13 cellular contexts compared by ENCODE assay signal in genomic region chr15:63483521-63484371, GRCh38. TPM values are rescaled to one million over a fixed set of nuclear protein-coding genes. Genes with fewer than 3 reads are reported as not detected.
DNase-seq lines count a peak whose midpoint lies in the region; ATAC-seq and TF ChIP-seq lines count a peak whose summit lies in the region.
"Had no signal": no experiment of that assay in that cellular context is flagged by ENCODE, and none has a peak within 500 bp of the region (broad histone marks: within the 10 kb centered on the region; RNA-seq: fewer than 3 reads in every experiment).

No MANE protein-coding gene starts in this region.

- no peaks in the 10 kb centered on the region for H3K9me3 Mint-ChIP-seq in activated naive CD4-positive, alpha-beta T cell treated with anti-CD3 and anti-CD28 coated beads, Interleukin-2, amount 10 ng/mL, durations not matched to agents 7 days and 5 days
- no peaks in the 10 kb centered on the region for H3K9me3 Mint-ChIP-seq in endodermal cell
- H3K9me3 Mint-ChIP-seq in stimulated activated naive B cell treated with anti-CD40 and anti-IgM and Interleukin-4, amounts not matched to agents 10 μg/mL and 1 μg/mL and 100 μg/mL, for 72 hours, result no peaks in the 10 kb centered on the region
- H3K9me3 Mint-ChIP-seq: HFFc6 had no signal

- no peak for DNase-seq in activated naive CD4-positive, alpha-beta T cell treated with anti-CD3 and anti-CD28 coated beads, Interleukin-2, amount 10 ng/mL, durations not matched to agents 7 days and 5 days
- DNase-seq in activated naive CD4-positive, alpha-beta T cell treated with Interleukin-2 at 50 U/mL for 16 hours, result no peak
- DNase-seq in SJSA1 (ENCODE audit: low read depth in 1 of 2, low spot score in 2 of 2) (peak; percentile 61 to 68), endodermal cell (no peak), SK-N-DZ (ENCODE audit: low spot score) (no peak), RKO (ENCODE audit: low spot score) (no peak), HT-29 (ENCODE audit: low spot score) (no peak)
- DNase-seq in stimulated activated naive B cell treated with anti-CD40 and anti-IgM and Interleukin-4, amounts not matched to agents 10 μg/mL and 1 μg/mL and 100 μg/mL, for 72 hours, result no peak
- DNase-seq: activated CD8-positive, alpha-beta memory T cell treated with anti-CD3 and anti-CD28 coated beads, Interleukin-2, amount 50 U/mL, for 48 hours; HFFc6; small intestine had no signal

- H3K27me3 Mint-ChIP-seq in activated naive CD4-positive, alpha-beta T cell treated with anti-CD3 and anti-CD28 coated beads, Interleukin-2, amount 10 ng/mL, durations not matched to agents 7 days and 5 days, result no peaks in the 10 kb centered on the region
- H3K27me3 Mint-ChIP-seq in endodermal cell (ENCODE audit: insufficient read depth), result peaks cover 4% of the 10 kb centered on the region
- H3K27me3 Mint-ChIP-seq in stimulated activated naive B cell treated with anti-CD40 and anti-IgM and Interleukin-4, amounts not matched to agents 10 μg/mL and 1 μg/mL and 100 μg/mL, for 72 hours, result no peaks in the 10 kb centered on the region

- H3K36me3 ChIP-seq in SJSA1 (no peaks in the 10 kb centered on the region), endodermal cell (ENCODE audit: control insufficient read depth, insufficient read depth, low read length) (no peaks in the 10 kb centered on the region)

- H3K9me3 ChIP-seq in SJSA1 (replicated peaks) (no peaks in the 10 kb centered on the region), endodermal cell (ENCODE audit: control insufficient read depth, low read length) (no peaks in the 10 kb centered on the region)

- peak; percentile 11 to 26 for ATAC-seq in stimulated activated naive B cell treated with anti-CD40 and anti-IgM and Interleukin-4, amounts not matched to agents 10 μg/mL and 1 μg/mL and 100 μg/mL, for 72 hours (replicated peaks)

- no peak for TF ChIP-seq CTCF in endodermal cell (conservative IDR thresholded peaks at IDR 0.05)

- peak overlapping the region; percentile 15 for H3K4me3 Mint-ChIP-seq in activated naive CD4-positive, alpha-beta T cell treated with anti-CD3 and anti-CD28 coated beads, Interleukin-2, amount 10 ng/mL, durations not matched to agents 7 days and 5 days
- H3K4me3 Mint-ChIP-seq in endodermal cell, result no peak overlapping the region
- H3K4me3 Mint-ChIP-seq in stimulated activated naive B cell treated with anti-CD40 and anti-IgM and Interleukin-4, amounts not matched to agents 10 μg/mL and 1 μg/mL and 100 μg/mL, for 72 hours, result no peak overlapping the region
- H3K4me3 Mint-ChIP-seq: HFFc6 had no signal

- WGBS in endodermal cell (ENCODE audit: insufficient coverage in 1 of 2, insufficient read length in 1 of 2), 2 experiments, result 50 to 89% methylated on average over 4 to 6 of the region's 6 CpGs

- H3K27ac ChIP-seq in SJSA1 (peak overlapping the region; percentile 80), endodermal cell (ENCODE audit: low read depth, low read length) (no peak overlapping the region)
- H3K27ac ChIP-seq: C4-2B, KMS-11 had no signal

- no peaks in the 10 kb centered on the region for H3K27me3 ChIP-seq in SJSA1 (replicated peaks)
- H3K27me3 ChIP-seq in endodermal cell (ENCODE audit: control insufficient read depth, insufficient read depth, low read length, poor library complexity, severe bottlenecking), result no peaks in the 10 kb centered on the region

- peaks cover 87% of the 10 kb centered on the region for H3K4me1 Mint-ChIP-seq in activated naive CD4-positive, alpha-beta T cell treated with anti-CD3 and anti-CD28 coated beads, Interleukin-2, amount 10 ng/mL, durations not matched to agents 7 days and 5 days
- peaks cover 35% of the 10 kb centered on the region for H3K4me1 Mint-ChIP-seq in endodermal cell
- peaks cover 42 to 70% of the 10 kb centered on the region in 2 donors for H3K4me1 Mint-ChIP-seq in stimulated activated naive B cell treated with anti-CD40 and anti-IgM and Interleukin-4, amounts not matched to agents 10 μg/mL and 1 μg/mL and 100 μg/mL, for 72 hours

- H3K9ac ChIP-seq in endodermal cell (ENCODE audit: extremely low read depth, low read length, poor library complexity, severe bottlenecking), result no peak overlapping the region
- H3K9ac ChIP-seq: KMS-11 had no signal

- H3K4me3 ChIP-seq in SJSA1 (no peak overlapping the region), endodermal cell (ENCODE audit: low read length) (no peak overlapping the region)

- H3K36me3 Mint-ChIP-seq in activated naive CD4-positive, alpha-beta T cell treated with anti-CD3 and anti-CD28 coated beads, Interleukin-2, amount 10 ng/mL, durations not matched to agents 7 days and 5 days, result peaks cover 2% of the 10 kb centered on the region
- H3K36me3 Mint-ChIP-seq in endodermal cell (ENCODE audit: low read depth), result no peaks in the 10 kb centered on the region
- no peaks in the 10 kb centered on the region for H3K36me3 Mint-ChIP-seq in stimulated activated naive B cell treated with anti-CD40 and anti-IgM and Interleukin-4, amounts not matched to agents 10 μg/mL and 1 μg/mL and 100 μg/mL, for 72 hours

- H3K4me1 ChIP-seq in SJSA1 (replicated peaks) (peaks cover 58% of the 10 kb centered on the region), endodermal cell (ENCODE audit: control insufficient read depth, insufficient read depth, low read length) (peaks cover 11% of the 10 kb centered on the region)

- H3K27ac Mint-ChIP-seq in activated naive CD4-positive, alpha-beta T cell treated with anti-CD3 and anti-CD28 coated beads, Interleukin-2, amount 10 ng/mL, durations not matched to agents 7 days and 5 days, result peak overlapping the region; percentile 96
- H3K27ac Mint-ChIP-seq in endodermal cell, result peak overlapping the region; percentile 10
- peak overlapping the region; percentile 83 for H3K27ac Mint-ChIP-seq in stimulated activated naive B cell treated with anti-CD40 and anti-IgM and Interleukin-4, amounts not matched to agents 10 μg/mL and 1 μg/mL and 100 μg/mL, for 72 hours
- H3K27ac Mint-ChIP-seq: HFFc6 had no signal

- CTCF ChIA-PET in activated naive CD4-positive, alpha-beta T cell treated with anti-CD3 and anti-CD28 coated beads, Interleukin-2, amount 10 ng/mL, durations not matched to agents 7 days and 5 days (lab: Charles Lee), result interaction anchor here (0.9 to 5.8 kb wide), 6 partner anchors 13 to 116 kb away, joined by 3 to 55 read pairs (median 7); partner anchors contain the start of gene USP3

RNA-seq across cellular contexts. Expression of gene USP3, which starts 20.6 kb away (rescaled TPM):
- total RNA-seq in SJSA1 (2014; rRNA removed; shearing (Covaris generic)), result 28.0 and 28.5 TPM in 2 replicates
- total RNA-seq in endodermal cell, result 10 to 100 TPM; 51.5 to 52.5 TPM
- polyA plus RNA-seq in endodermal cell (2013, experiment 1 of 2), result 64.2 TPM
- polyA plus RNA-seq in endodermal cell (2013, experiment 2 of 2), result 62.6 TPM
- 39.4 and 44.9 TPM in 2 replicates for polyA plus RNA-seq in SK-N-DZ (2014; cell fraction: cytosol; rRNA removed)
- 66.3 and 91.6 TPM in 2 replicates for polyA plus RNA-seq in SK-N-DZ (2014; cell fraction: nucleus; rRNA removed)
- 39.4 and 47.6 TPM in 2 replicates for total RNA-seq in HT-29 (2014; rRNA removed; shearing (Covaris generic))

Comparison
In these comparisons a context has a peak if more than half of its experiments do, and no peak if none do; other contexts are left out.
1. DNase-seq: peak in SJSA1 (2 of 2); none in activated naive CD4-positive, alpha-beta T cell treated with anti-CD3 and anti-CD28 coated beads, Interleukin-2, amount 10 ng/mL, durations not matched to agents 7 days and 5 days (single experiment), activated naive CD4-positive, alpha-beta T cell treated with Interleukin-2 at 50 U/mL for 16 hours (single experiment), endodermal cell (single experiment), stimulated activated naive B cell treated with anti-CD40 and anti-IgM and Interleukin-4, amounts not matched to agents 10 μg/mL and 1 μg/mL and 100 μg/mL, for 72 hours (single experiment), SK-N-DZ (single experiment), RKO (single experiment) and HT-29 (single experiment).
2. H3K27ac Mint-ChIP-seq: peak in every context shown above with its lines; median percentile 96 in activated naive CD4-positive, alpha-beta T cell treated with anti-CD3 and anti-CD28 coated beads, Interleukin-2, amount 10 ng/mL, durations not matched to agents 7 days and 5 days; 83 in stimulated activated naive B cell treated with anti-CD40 and anti-IgM and Interleukin-4, amounts not matched to agents 10 μg/mL and 1 μg/mL and 100 μg/mL, for 72 hours; 10 in endodermal cell.